Comparison of ENCODE assay signal across 1 cellular context in genomic region chr7:47757946-47758371, GRCh38.
TF ChIP-seq lines count a peak whose summit lies in the region.

No MANE protein-coding gene starts in this region.

TF ChIP-seq in SK-N-SH, 30 proteins besides CTCF, POLR2A, EP300 and RAD21 (continued from another document):
- no peak for TF ChIP-seq ZBTB33 (IDR thresholded peaks at IDR 0.05; ENCODE audit: borderline replicate concordance, low read depth)
- TF ChIP-seq SIN3A (IDR thresholded peaks at IDR 0.05; ENCODE audit: borderline replicate concordance, low read depth, low read length), result no peak
- TF ChIP-seq TCF12 (IDR thresholded peaks at IDR 0.05), result no peak
- no peak for TF ChIP-seq FOSL2 (IDR thresholded peaks at IDR 0.05; ENCODE audit: borderline replicate concordance, low read depth)
- TF ChIP-seq USF1 (IDR thresholded peaks at IDR 0.05; ENCODE audit: borderline replicate concordance, low read depth), result no peak
- TF ChIP-seq YY1 (IDR thresholded peaks at IDR 0.05; ENCODE audit: low read depth), result 0 out of 2 replicates have a peak, but pooled peaks have one; percentile 1
